Comparison of ENCODE assay signal across 27 cellular contexts in the genomic region with DNA sequence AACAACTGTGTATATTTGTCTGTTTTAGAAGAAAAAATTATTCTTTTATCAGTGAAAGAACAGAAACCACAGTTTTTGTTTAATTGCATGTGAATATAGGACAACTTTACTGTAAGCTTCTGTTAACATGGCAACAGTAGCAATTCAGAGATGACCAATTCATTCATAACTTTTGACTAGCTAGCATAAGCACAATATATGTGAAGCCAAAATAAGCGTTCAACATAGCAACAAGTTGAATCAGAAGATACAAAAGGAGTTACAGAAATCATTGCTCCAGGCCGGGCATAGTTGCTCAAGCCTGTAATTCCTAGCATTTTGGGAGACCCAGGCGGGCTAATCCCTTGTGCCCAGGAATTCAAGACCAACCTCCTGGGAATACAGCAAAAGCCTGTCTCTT.
A peak's percentile ranks its signal among the peaks of the same experiment; 100 is the strongest.
DNase-seq lines count a peak whose midpoint lies in the region; ATAC-seq, FAIRE-seq and TF ChIP-seq lines count a peak whose summit lies in the region.
"Had no signal": no experiment of that assay in that cellular context is flagged by ENCODE, and none has a peak within 500 bp of the region (broad histone marks: within the 10 kb centered on the region; RNA-seq: fewer than 3 reads in every experiment).

No MANE protein-coding gene starts in this region.

- in situ Hi-C loops in mammary epithelial cell (cut with MboI; ENCODE audit: low sequenced_read_pairs in 2 of 2), result no loop called here

- dilution Hi-C loops in mammary epithelial cell (cut with HindIII; ENCODE audit: low sequenced_read_pairs), result no loop called here

- BruUV-seq in mammary epithelial cell (replicated peaks; lab: Mats Ljungman, UMichigan), result no TSS peak

- peak; percentile 75 for FAIRE-seq in H54 (lab: Jason Lieb, UNC)
- FAIRE-seq: GM12878 had no signal

- ATAC-seq in HG03196 (IDR thresholded peaks at IDR 0.05; ENCODE audit: unreplicated experiment), result no peak
- no peak for ATAC-seq in HG03432 (IDR thresholded peaks at IDR 0.05; ENCODE audit: unreplicated experiment)
- ATAC-seq: activated CD4-positive, alpha-beta T cell treated with anti-CD3 and anti-CD28 coated beads for 36 hours; CD8-positive, alpha-beta T cell; GM12878; HCT116; natural killer cell treated with Interleukin-12 subunit alpha and Interleukin-12 subunit beta and Interleukin-15 and Interleukin-18, amount 100 ng/mL, for 72 hours; stimulated activated naive B cell treated with anti-CD40 and anti-IgM and Interleukin-4, amounts not matched to agents 10 μg/mL and 1 μg/mL and 100 μg/mL, for 72 hours; upper lobe of right lung had no signal

- CTCF ChIA-PET in mammary epithelial cell (lab: Charles Lee; ENCODE audit: low non-redundant PET), result no interaction called here

- no peak for TF ChIP-seq POLR2A in H54 (IDR thresholded peaks at IDR 0.05; ENCODE audit: low read depth, low read length)

- H3K36me3 ChIP-seq in ACC112 (ENCODE audit: insufficient read depth, low read length) (no peaks in the 10 kb centered on the region), mammary epithelial cell (ENCODE audit: insufficient read depth, low read length) (no peaks in the 10 kb centered on the region)
- H3K36me3 ChIP-seq: esophagus muscularis mucosa, suprapubic skin, upper lobe of right lung had no signal

- WGBS in mammary epithelial cell (ENCODE audit: low coverage, missing lambda C conversion rate), result 28% methylated on average over 3 of the region's 3 CpGs

- H3K27me3 ChIP-seq in ACC112 (ENCODE audit: insufficient read depth, low read length) (no peaks in the 10 kb centered on the region), mammary epithelial cell (ENCODE audit: insufficient read depth, low read length) (no peaks in the 10 kb centered on the region)
- H3K27me3 ChIP-seq: esophagus muscularis mucosa, suprapubic skin, upper lobe of right lung had no signal

- no peak overlapping the region for H3K9ac ChIP-seq in mammary epithelial cell (ENCODE audit: insufficient read depth, low read length)

- H3K4me2 ChIP-seq in mammary epithelial cell (ENCODE audit: insufficient read depth, low read depth, low read length), result no peak overlapping the region

- no peak overlapping the region for H3K4me3 ChIP-seq in ACC112 (ENCODE audit: low read depth, low read length)
- no peak overlapping the region for H3K4me3 ChIP-seq in mammary epithelial cell (replicated peaks in 1 of 3; ENCODE audit: insufficient read depth in 1 of 3, low read depth in 2 of 3, low read length in 3 of 3)
- no peak overlapping the region for H3K4me3 ChIP-seq in fibroblast of the aortic adventitia (ENCODE audit: low read depth, low read length)
- H3K4me3 ChIP-seq: esophagus muscularis mucosa, GM12878, suprapubic skin, upper lobe of right lung had no signal

- H3K27ac ChIP-seq in ACC112 (ENCODE audit: low read depth, low read length) (peak overlapping the region; percentile 39), mammary epithelial cell (ENCODE audit: insufficient read depth, low read depth, low read length) (no peak overlapping the region)
- H3K27ac ChIP-seq: esophagus muscularis mucosa, suprapubic skin, upper lobe of right lung had no signal

- H3K9me3 ChIP-seq in mammary epithelial cell (replicated peaks; ENCODE audit: insufficient read depth, low read length), result no peaks in the 10 kb centered on the region
- H3K9me3 ChIP-seq: esophagus muscularis mucosa, suprapubic skin, upper lobe of right lung had no signal

- intact Hi-C loops in mammary epithelial cell (cut with micrococcal nuclease), result no loop called here

- H3K79me2 ChIP-seq in ACC112 (ENCODE audit: control insufficient read depth, insufficient read depth, low read length, unreplicated experiment) (no peaks in the 10 kb centered on the region), mammary epithelial cell (ENCODE audit: insufficient read depth, low read length) (no peaks in the 10 kb centered on the region)

- H4K20me1 ChIP-seq in mammary epithelial cell (ENCODE audit: insufficient read depth, low read length), result no peaks in the 10 kb centered on the region

- no peaks in the 10 kb centered on the region for H3K4me1 ChIP-seq in ACC112 (ENCODE audit: control insufficient read depth, insufficient read depth, low read length, unreplicated experiment)
- no peaks in the 10 kb centered on the region for H3K4me1 ChIP-seq in mammary epithelial cell (ENCODE audit: insufficient read depth, low read length)
- H3K4me1 ChIP-seq: esophagus muscularis mucosa, suprapubic skin, upper lobe of right lung had no signal

- DNase-seq in H54 (ENCODE audit: insufficient read length, low spot score) (no peak), mammary epithelial cell (peak; percentile 17), fibroblast of the aortic adventitia (ENCODE audit: low read depth) (peak; percentile 74), DMS114 treated with DMSO at 0.1 percent for 48 hours (lab: John Stamatoyannopoulos, UW; ENCODE audit: unreplicated experiment) (no peak)
- DNase-seq in stimulated activated CD4-positive, alpha-beta T cell treated with anti-CD3 and anti-CD28 coated beads, Interleukin-12 subunit alpha, Interleukin-12 subunit beta, amount 100 ng/mL, for 4 hours, result no peak
- DNase-seq: 8988T; activated CD4-positive, alpha-beta T cell treated with anti-CD3 and anti-CD28 coated beads for 36 hours; activated CD8-positive, alpha-beta memory T cell treated with anti-CD3 and anti-CD28 coated beads for 24 hours; activated naive CD4-positive, alpha-beta T cell treated with anti-CD3 and anti-CD28 coated beads, Interleukin-2, amount 50 U/mL, for 16 hours; activated T-cell treated with anti-CD3 and anti-CD28 coated beads for 4 hours; amygdala; CD8-positive, alpha-beta T cell; dermis blood vessel endothelial cell; endodermal cell; NCI-H446 treated with DMSO at 0.1 percent for 48 hours; NCI-H82; SIG-M5; stimulated activated naive B cell treated with anti-CD40 and anti-IgM and Interleukin-4, amounts not matched to agents 10 μg/mL and 1 μg/mL and 100 μg/mL, for 72 hours; upper lobe of right lung had no signal

- H2AFZ ChIP-seq in ACC112 (ENCODE audit: low read length, unreplicated experiment) (no peak overlapping the region), mammary epithelial cell (ENCODE audit: low read depth, low read length) (no peak overlapping the region)

- no peak for TF ChIP-seq CTCF in mammary epithelial cell (conservative IDR thresholded peaks at IDR 0.05 in 1 of 2, IDR thresholded peaks at IDR 0.05 in 1 of 2; ENCODE audit: extremely low read depth in 1 of 2, insufficient read depth in 1 of 2, low read depth in 1 of 2, low read length in 2 of 2)
- TF ChIP-seq CTCF in fibroblast of the aortic adventitia (IDR thresholded peaks at IDR 0.05; ENCODE audit: insufficient read depth, low read length), result no peak

Comparison
In these comparisons a context has a peak if more than half of its experiments do, and no peak if none do; other contexts are left out.
1. DNase-seq: peak in mammary epithelial cell (single experiment) and fibroblast of the aortic adventitia (single experiment); none in H54 (single experiment), DMS114 treated with DMSO at 0.1 percent for 48 hours (single experiment) and stimulated activated CD4-positive, alpha-beta T cell treated with anti-CD3 and anti-CD28 coated beads, Interleukin-12 subunit alpha, Interleukin-12 subunit beta, amount 100 ng/mL, for 4 hours (single experiment).